Comparison of ENCODE assay signal across 14 cellular contexts in the genomic region with DNA sequence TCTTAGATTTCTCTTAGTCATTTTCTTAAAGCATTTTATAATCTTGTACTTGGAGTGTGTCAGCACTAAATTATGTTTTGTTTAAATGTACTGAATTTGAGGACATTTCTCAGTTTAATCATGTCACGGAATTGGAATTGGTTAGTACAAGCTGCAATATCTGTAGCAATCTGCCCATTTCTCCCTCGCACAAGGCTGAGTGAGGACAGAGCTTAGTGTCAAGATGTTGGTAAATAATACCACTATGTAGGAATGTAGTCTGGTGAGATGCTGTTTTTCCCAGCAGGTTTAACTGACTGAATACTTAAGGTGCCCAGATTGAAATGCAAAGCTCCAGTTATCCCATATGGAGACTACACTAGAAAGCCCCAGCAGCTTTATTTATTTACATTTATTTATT. TPM values are rescaled to one million over a fixed set of nuclear protein-coding genes. Genes with fewer than 3 reads are reported as not detected.
DNase-seq lines count a peak whose midpoint lies in the region; ATAC-seq, FAIRE-seq and TF ChIP-seq lines count a peak whose summit lies in the region.
"Had no signal": no experiment of that assay in that cellular context is flagged by ENCODE, and none has a peak within 500 bp of the region (broad histone marks: within the 10 kb centered on the region; RNA-seq: fewer than 3 reads in every experiment).

No MANE protein-coding gene starts in this region.

- in situ Hi-C loops in HepG2 (cut with HindIII; ENCODE audit: extremely low pct_ligation_motif_present, low pct_unique_long_range_greater_than_20kb), result no loop called here

- no TSS peak for BruUV-seq in HepG2 (replicated peaks; lab: Mats Ljungman, UMichigan)

- H3K27me3 ChIP-seq in HepG2 (ENCODE audit: control insufficient read depth in 1 of 2, insufficient read depth in 2 of 2, low read length in 2 of 2), result no peaks in the 10 kb centered on the region
- H3K27me3 ChIP-seq in right lobe of liver, result no peaks in the 10 kb centered on the region
- H3K27me3 ChIP-seq in vagina, result no peaks in the 10 kb centered on the region
- H3K27me3 ChIP-seq: neutrophil had no signal

- CTCF ChIA-PET in HepG2 (lab: Yijun Ruan, JAX; ENCODE audit: low intra/inter-chr PET ratio, low total read pairs), result no interaction called here

- peak overlapping the region; percentile 78 for H3K4me3 Mint-ChIP-seq in activated naive CD8-positive, alpha-beta T cell
- H3K4me3 Mint-ChIP-seq in memory B cell, result peak overlapping the region; percentile 34
- H3K4me3 Mint-ChIP-seq in osteocyte (ENCODE audit: unreplicated experiment), result no peak overlapping the region

- H3K4me3 ChIP-seq in HepG2 (replicated peaks in 1 of 3; ENCODE audit: insufficient read depth in 1 of 3, low read depth in 2 of 3, low read length in 3 of 3) (no peak overlapping the region), right lobe of liver (no peak overlapping the region), vagina (no peak overlapping the region)

- peaks cover 55% of the 10 kb centered on the region for H3K4me1 Mint-ChIP-seq in activated naive CD8-positive, alpha-beta T cell (ENCODE audit: low read depth)
- H3K4me1 Mint-ChIP-seq in memory B cell (peaks cover 33% of the 10 kb centered on the region), osteocyte (ENCODE audit: unreplicated experiment) (peaks cover 39% of the 10 kb centered on the region)

- H3K36me3 Mint-ChIP-seq in activated naive CD8-positive, alpha-beta T cell, result peaks cover 11% of the 10 kb centered on the region
- H3K36me3 Mint-ChIP-seq in memory B cell (peaks cover 14% of the 10 kb centered on the region), osteocyte (ENCODE audit: unreplicated experiment) (no peaks in the 10 kb centered on the region)

- H3K9ac ChIP-seq in HepG2 (ENCODE audit: insufficient read depth, low read depth, low read length), result no peak overlapping the region

- H2AFZ ChIP-seq in HepG2 (ENCODE audit: low read length), result no peak overlapping the region

- no peaks in the 10 kb centered on the region for H3K9me3 Mint-ChIP-seq in activated naive CD8-positive, alpha-beta T cell (ENCODE audit: low read depth)
- H3K9me3 Mint-ChIP-seq in memory B cell (no peaks in the 10 kb centered on the region), osteocyte (ENCODE audit: unreplicated experiment) (no peaks in the 10 kb centered on the region)

- TF ChIP-seq RAD21 in HepG2 (CRISPR knock-in tag; IDR thresholded peaks at IDR 0.05), result no peak

- POLR2A ChIA-PET in HepG2 (lab: Yijun Ruan, JAX), result interaction anchor here (0.6 to 1.8 kb wide), 3 partner anchors 31 to 144 kb away, joined by 3 to 6 read pairs (median 3); a partner anchor contains a TSS

- TF ChIP-seq CTCF in HepG2 (CRISPR knock-in tag; IDR thresholded peaks at IDR 0.05), result no peak
- TF ChIP-seq CTCF in right lobe of liver (IDR thresholded peaks at IDR 0.05), result no peak
- no peak for TF ChIP-seq CTCF in vagina (IDR thresholded peaks at IDR 0.05)
- TF ChIP-seq CTCF in osteocyte (IDR thresholded peaks at IDR 0.05), result no peak

- H3K36me3 ChIP-seq in HepG2 (replicated peaks in 1 of 2; ENCODE audit: control insufficient read depth in 1 of 2, insufficient read depth in 2 of 2, low read length in 2 of 2) (peaks cover 16 to 41% of the 10 kb centered on the region in 2 experiments), right lobe of liver (peaks cover 0 to 21% (median 2%) of the 10 kb centered on the region in 4 donors), vagina (peaks cover 0 to 20% of the 10 kb centered on the region in 2 donors)

- peaks cover 47% of the 10 kb centered on the region for H3K4me1 ChIP-seq in HepG2 (ENCODE audit: insufficient read depth, low read length)
- H3K4me1 ChIP-seq in right lobe of liver, result peaks cover 0 to 3% (median 0%) of the 10 kb centered on the region in 4 donors
- H3K4me1 ChIP-seq in vagina, result peaks cover 12% of the 10 kb centered on the region

- no peak for TF ChIP-seq EP300 in HepG2 (IDR thresholded peaks at IDR 0.05; ENCODE audit: low read depth in 2 of 2, low read length in 2 of 2)
- no peak for TF ChIP-seq EP300 in HepG2 (CRISPR knock-in tag; IDR thresholded peaks at IDR 0.05; ENCODE audit: borderline replicate concordance)

- DNase-seq in HepG2 (ENCODE audit: low spot score), result no peak
- no peak for DNase-seq in right lobe of liver
- DNase-seq in memory B cell (ENCODE audit: low spot score in 2 of 2), result no peak
- DNase-seq in cortex of kidney (lab: John Stamatoyannopoulos, UW), result no peak
- DNase-seq in vagina (ENCODE audit: extremely low spot score in 2 of 2), result no peak
- no peak for DNase-seq in osteocyte (ENCODE audit: extremely low spot score, unreplicated experiment)
- DNase-seq: GF-D8, kidney glomerular epithelial cell, NCI-H1048 had no signal

- H3K9me3 ChIP-seq in HepG2 (ENCODE audit: low read length) (no peaks in the 10 kb centered on the region), right lobe of liver (no peaks in the 10 kb centered on the region), vagina (no peaks in the 10 kb centered on the region)
- H3K9me3 ChIP-seq: neutrophil had no signal

- FAIRE-seq in HepG2 (lab: Jason Lieb, UNC), result no peak

- intact Hi-C loops in HepG2 (cut with micrococcal nuclease; ENCODE audit: unreplicated experiment), result no loop called here
- intact Hi-C loops in right lobe of liver (cut with DNase I), result no loop called here
- intact Hi-C loops in vagina (cut with DNase I), result no loop called here

- peaks cover 64% of the 10 kb centered on the region for H3K79me2 ChIP-seq in HepG2 (ENCODE audit: insufficient read depth, low read length)

- peak overlapping the region; percentile 98 for H3K27ac Mint-ChIP-seq in activated naive CD8-positive, alpha-beta T cell
- H3K27ac Mint-ChIP-seq in memory B cell, result peak overlapping the region; percentile 97
- no peak overlapping the region for H3K27ac Mint-ChIP-seq in osteocyte (ENCODE audit: unreplicated experiment)

- H3K27ac ChIP-seq in HepG2 (ENCODE audit: extremely low read length, insufficient read depth, low read length) (peak overlapping the region; percentile 13), right lobe of liver (no peak overlapping the region), vagina (no peak overlapping the region)
- H3K27ac ChIP-seq: neutrophil had no signal

- H4K20me1 ChIP-seq in HepG2 (ENCODE audit: insufficient read depth, low read length), result peaks cover 68% of the 10 kb centered on the region

- TF ChIP-seq POLR2A in HepG2 (IDR thresholded peaks at IDR 0.05; ENCODE audit: insufficient read depth in 1 of 2, low read depth in 2 of 2, low read length in 2 of 2) (no peak), right lobe of liver (IDR thresholded peaks at IDR 0.05) (no peak), vagina (IDR thresholded peaks at IDR 0.05) (no peak)

- ATAC-seq in HepG2 (no peak), right lobe of liver (no peak), memory B cell (ENCODE audit: low read depth) (no peak), HG03442 (IDR thresholded peaks at IDR 0.05; ENCODE audit: unreplicated experiment) (no peak)

- H3K27me3 Mint-ChIP-seq in activated naive CD8-positive, alpha-beta T cell, result no peaks in the 10 kb centered on the region
- H3K27me3 Mint-ChIP-seq in memory B cell (no peaks in the 10 kb centered on the region), osteocyte (ENCODE audit: unreplicated experiment) (no peaks in the 10 kb centered on the region)

- 95% methylated on average over 2 of the region's 2 CpGs for WGBS in HepG2 (ENCODE audit: low lambda C conversion rate)
- 85% methylated on average over 2 of the region's 2 CpGs for WGBS in right lobe of liver (ENCODE audit: insufficient coverage, low coverage, low lambda C conversion rate, missing lambda C conversion rate)

- no peak overlapping the region for H3K4me2 ChIP-seq in HepG2 (ENCODE audit: low read depth, low read length)

RNA-seq across cellular contexts. Expression of a gene that starts 30.6 kb away (rescaled TPM):
- total RNA-seq in HepG2 (2016; rRNA removed; fragmentation: Illumina TruSeq; extraction: Trizol) (30.2 and 53.8 TPM in 2 replicates), right lobe of liver (10 to 100 TPM; 26.7 to 63.4 (median 37.2) TPM), vagina (98.0 TPM), osteocyte (114 and 119 TPM in 2 replicates)
- 14.0 and 16.6 TPM in 2 replicates for total RNA-seq in HepG2 (2016; cell fraction: cytosol; rRNA removed; fragmentation: Illumina TruSeq; extraction: Trizol; ENCODE audit: low read depth)
- 28.0 and 53.2 TPM in 2 replicates for total RNA-seq in HepG2 (2016; cell fraction: insoluble cytoplasmic fraction; rRNA removed; fragmentation: Illumina TruSeq; extraction: Trizol)
- 33.3 and 36.0 TPM in 2 replicates for total RNA-seq in HepG2 (2016; cell fraction: membrane; rRNA removed; fragmentation: Illumina TruSeq; extraction: Trizol)
- total RNA-seq in HepG2 (2016; cell fraction: nucleus; rRNA removed; fragmentation: Illumina TruSeq; extraction: Trizol), result 57.4 and 66.5 TPM in 2 replicates
- polyA plus RNA-seq in HepG2 (2011; rRNA removed), result 72.6 and 108 TPM in 2 replicates
- polyA plus RNA-seq in HepG2 (2011; cell fraction: cytosol; rRNA removed), result 70.5 and 75.9 TPM in 2 replicates
- 163 and 208 TPM in 2 replicates for polyA plus RNA-seq in HepG2 (2011; cell fraction: nucleus; rRNA removed)
- polyA plus RNA-seq in HepG2 (2012), result 109 and 143 TPM in 2 replicates
- 6.9 and 7.8 TPM in 2 replicates for polyA plus RNA-seq in HepG2 (2016; cell fraction: cytosol; fragmentation: Illumina TruSeq; extraction: Trizol; ENCODE audit: low read depth)
- 26.3 and 34.3 TPM in 2 replicates for polyA plus RNA-seq in HepG2 (2016; cell fraction: insoluble cytoplasmic fraction; fragmentation: Illumina TruSeq; extraction: Trizol; ENCODE audit: low read depth)
- polyA plus RNA-seq in HepG2 (2016; cell fraction: membrane; fragmentation: Illumina TruSeq; extraction: Trizol; ENCODE audit: low read depth), result 19.9 and 23.8 TPM in 2 replicates
- 92.3 and 92.9 TPM in 2 replicates for polyA plus RNA-seq in HepG2 (2016; cell fraction: nucleus; fragmentation: Illumina TruSeq; extraction: Trizol; ENCODE audit: insufficient read depth, low read depth)
- polyA minus RNA-seq in HepG2 (2011; rRNA and poly(A)+ RNA removed; ENCODE audit: low replicate concordance), result 105 and 167 TPM in 2 replicates
- 56.3 and 97.6 TPM in 2 replicates for polyA minus RNA-seq in HepG2 (2011; cell fraction: cytosol; rRNA and poly(A)+ RNA removed)
- 62.8 and 87.4 TPM in 2 replicates for polyA minus RNA-seq in HepG2 (2011; cell fraction: nucleus; rRNA and poly(A)+ RNA removed)

RNA-seq across cellular contexts. Expression of a gene that starts 51.4 kb away (rescaled TPM):
- total RNA-seq in HepG2 (2016; rRNA removed; fragmentation: Illumina TruSeq; extraction: Trizol) (not detected in 2 replicates), right lobe of liver (not detected), vagina (not detected), osteocyte (not detected in 2 replicates)
- total RNA-seq in HepG2 (2016; cell fraction: cytosol; rRNA removed; fragmentation: Illumina TruSeq; extraction: Trizol; ENCODE audit: low read depth), result not detected in 2 replicates
- total RNA-seq in HepG2 (2016; cell fraction: insoluble cytoplasmic fraction; rRNA removed; fragmentation: Illumina TruSeq; extraction: Trizol), result not detected in 2 replicates
- not detected in 2 replicates for total RNA-seq in HepG2 (2016; cell fraction: membrane; rRNA removed; fragmentation: Illumina TruSeq; extraction: Trizol)
- not detected in 2 replicates for total RNA-seq in HepG2 (2016; cell fraction: nucleus; rRNA removed; fragmentation: Illumina TruSeq; extraction: Trizol)
- not detected in 2 replicates for polyA plus RNA-seq in HepG2 (2011; rRNA removed)
- polyA plus RNA-seq in HepG2 (2011; cell fraction: cytosol; rRNA removed), result not detected in 2 replicates
- not detected in 2 replicates for polyA plus RNA-seq in HepG2 (2011; cell fraction: nucleus; rRNA removed)
- polyA plus RNA-seq in HepG2 (2012), result not detected in 2 replicates
- polyA plus RNA-seq in HepG2 (2016; cell fraction: cytosol; fragmentation: Illumina TruSeq; extraction: Trizol; ENCODE audit: low read depth), result not detected in 2 replicates
- not detected in 2 replicates for polyA plus RNA-seq in HepG2 (2016; cell fraction: insoluble cytoplasmic fraction; fragmentation: Illumina TruSeq; extraction: Trizol; ENCODE audit: low read depth)
- not detected in 2 replicates for polyA plus RNA-seq in HepG2 (2016; cell fraction: membrane; fragmentation: Illumina TruSeq; extraction: Trizol; ENCODE audit: low read depth)
- not detected in 2 replicates for polyA plus RNA-seq in HepG2 (2016; cell fraction: nucleus; fragmentation: Illumina TruSeq; extraction: Trizol; ENCODE audit: insufficient read depth, low read depth)
- not detected in 2 replicates for polyA minus RNA-seq in HepG2 (2011; rRNA and poly(A)+ RNA removed; ENCODE audit: low replicate concordance)
- not detected in 2 replicates for polyA minus RNA-seq in HepG2 (2011; cell fraction: cytosol; rRNA and poly(A)+ RNA removed)
- polyA minus RNA-seq in HepG2 (2011; cell fraction: nucleus; rRNA and poly(A)+ RNA removed), result not detected in 2 replicates
- total RNA-seq: NCI-H460 had no signal
- polyA plus RNA-seq: BJ had no signal
